Comparison of ENCODE assay signal across 13 cellular contexts in genomic region chr20:50678213-50678898, GRCh38. TPM values are rescaled to one million over a fixed set of nuclear protein-coding genes. Genes with fewer than 3 reads are reported as not detected.
DNase-seq lines count a peak whose midpoint lies in the region; ATAC-seq and TF ChIP-seq lines count a peak whose summit lies in the region.
"Had no signal": no experiment of that assay in that cellular context is flagged by ENCODE, and none has a peak within 500 bp of the region (broad histone marks: within the 10 kb centered on the region; RNA-seq: fewer than 3 reads in every experiment).

No MANE protein-coding gene starts in this region.

- DNase-seq in Calu3 (peak; percentile 98), NCI-H2196 (lab: John Stamatoyannopoulos, UW; ENCODE audit: unreplicated experiment) (peak; percentile 47), mammary epithelial cell (no peak), mesothelial cell of epicardium (ENCODE audit: low spot score in 2 of 2, unreplicated experiment in 2 of 2) (no peak), SJCRH30 (no peak), GDM1 (lab: John Stamatoyannopoulos, UW) (no peak), DMS53 treated with DMSO at 0.1 percent for 48 hours (lab: John Stamatoyannopoulos, UW; ENCODE audit: unreplicated experiment) (no peak)
- DNase-seq: AML-193, GM23248, NCI-H2227 treated with DMSO at 0.1 percent for 48 hours, T1000 had no signal

- no peaks in the 10 kb centered on the region for H3K4me1 ChIP-seq in mammary epithelial cell (ENCODE audit: insufficient read depth, low read length)
- H3K4me1 ChIP-seq in SJCRH30: peaks cover 19% of the 10 kb centered on the region; the same call in 1 of the 2 replicates

- H3K9ac ChIP-seq in mammary epithelial cell (ENCODE audit: insufficient read depth, low read length): no peak overlapping the region
- H3K9ac ChIP-seq: GM23248 had no signal

- no peak for TF ChIP-seq CTCF in Calu3 (IDR thresholded peaks at IDR 0.05; ENCODE audit: unreplicated experiment)
- no peak for TF ChIP-seq CTCF in mammary epithelial cell (conservative IDR thresholded peaks at IDR 0.05 in 1 of 2, IDR thresholded peaks at IDR 0.05 in 1 of 2; ENCODE audit: extremely low read depth in 1 of 2, insufficient read depth in 1 of 2, low read depth in 1 of 2, low read length in 2 of 2)
- no peak for TF ChIP-seq CTCF in mesothelial cell of epicardium (IDR thresholded peaks at IDR 0.05; ENCODE audit: unreplicated experiment)

- no peaks in the 10 kb centered on the region for H3K27me3 ChIP-seq in mammary epithelial cell (ENCODE audit: insufficient read depth, low read length)
- H3K27me3 ChIP-seq in SJCRH30: no peaks in the 10 kb centered on the region

- CTCF ChIA-PET in Calu3 (lab: Charles Lee): interaction anchor here (0.6 to 1.6 kb wide), 20 partner anchors 8 to 304 kb away, joined by 3 to 28 read pairs (median 5); partner anchors contain the start of gene BCAS4
- CTCF ChIA-PET in mammary epithelial cell (lab: Charles Lee; ENCODE audit: low non-redundant PET): no interaction called here

- intact Hi-C loops in Calu3 (cut with micrococcal nuclease; ENCODE audit: unreplicated experiment) (loop anchor here (1.0 to 2.0 kb wide), 2 partner anchors 20 to 51 kb away; no protein-coding TSS in a partner anchor), mammary epithelial cell (cut with micrococcal nuclease) (no loop called here)

- H3K4me3 ChIP-seq in mammary epithelial cell (replicated peaks in 1 of 3; ENCODE audit: insufficient read depth in 1 of 3, low read depth in 2 of 3, low read length in 3 of 3) (no peak overlapping the region), SJCRH30 (no peak overlapping the region)
- H3K4me3 ChIP-seq: GM23248 had no signal

- H3K79me2 ChIP-seq in mammary epithelial cell (ENCODE audit: insufficient read depth, low read length): no peaks in the 10 kb centered on the region

- in situ Hi-C loops in mammary epithelial cell (cut with MboI; ENCODE audit: low sequenced_read_pairs in 2 of 2): no loop called here

- H3K9me3 ChIP-seq in mammary epithelial cell (replicated peaks; ENCODE audit: insufficient read depth, low read length) (no peaks in the 10 kb centered on the region), SJCRH30 (replicated peaks) (no peaks in the 10 kb centered on the region)

- H3K27ac Mint-ChIP-seq in Calu3 (ENCODE audit: unreplicated experiment) (peak overlapping the region; percentile 93), mesothelial cell of epicardium (peak overlapping the region; percentile 28)

- no peak overlapping the region for H3K4me2 ChIP-seq in mammary epithelial cell (ENCODE audit: insufficient read depth, low read depth, low read length)

- H3K4me1 Mint-ChIP-seq in Calu3 (ENCODE audit: low read depth, unreplicated experiment) (peaks cover 64% of the 10 kb centered on the region), mesothelial cell of epicardium (peaks cover 32% of the 10 kb centered on the region)

- ATAC-seq in GM18873 (IDR thresholded peaks at IDR 0.05; ENCODE audit: low FRiP score, unreplicated experiment): no peak

- dilution Hi-C loops in mammary epithelial cell (cut with HindIII; ENCODE audit: low sequenced_read_pairs): no loop called here

- peaks cover 38% of the 10 kb centered on the region for H3K36me3 Mint-ChIP-seq in Calu3 (ENCODE audit: insufficient read depth, unreplicated experiment)
- no peaks in the 10 kb centered on the region for H3K36me3 Mint-ChIP-seq in mesothelial cell of epicardium

- H3K27ac ChIP-seq in mammary epithelial cell (ENCODE audit: insufficient read depth, low read depth, low read length) (no peak overlapping the region), SJCRH30 (no peak overlapping the region)
- H3K27ac ChIP-seq: GM23248, HL-60 had no signal

- H3K27me3 Mint-ChIP-seq in Calu3 (ENCODE audit: unreplicated experiment) (no peaks in the 10 kb centered on the region), mesothelial cell of epicardium (ENCODE audit: low read depth) (no peaks in the 10 kb centered on the region)

- 12% methylated on average over 7 of the region's 7 CpGs for WGBS in mammary epithelial cell (ENCODE audit: low coverage, missing lambda C conversion rate)

- BruUV-seq in Calu3 (replicated peaks; lab: Mats Ljungman, UMichigan): no TSS peak
- BruUV-seq in mammary epithelial cell (replicated peaks; lab: Mats Ljungman, UMichigan): no TSS peak

- H3K4me3 Mint-ChIP-seq in Calu3 (ENCODE audit: low read depth, unreplicated experiment) (peak overlapping the region; percentile 31), mesothelial cell of epicardium (no peak overlapping the region)

- no peaks in the 10 kb centered on the region for H4K20me1 ChIP-seq in mammary epithelial cell (ENCODE audit: insufficient read depth, low read length)

- H2AFZ ChIP-seq in mammary epithelial cell (ENCODE audit: low read depth, low read length): peak overlapping the region; percentile 34
- H2AFZ ChIP-seq: GM23248 had no signal

- H3K36me3 ChIP-seq in mammary epithelial cell (ENCODE audit: insufficient read depth, low read length): no peaks in the 10 kb centered on the region
- H3K36me3 ChIP-seq in SJCRH30: no peaks in the 10 kb centered on the region

- H3K9me3 Mint-ChIP-seq in Calu3 (ENCODE audit: low read depth, unreplicated experiment): no peaks in the 10 kb centered on the region
- no peaks in the 10 kb centered on the region for H3K9me3 Mint-ChIP-seq in mesothelial cell of epicardium

RNA-seq across cellular contexts. Expression of gene RIPOR3, which starts 13.0 kb away (rescaled TPM):
- total RNA-seq in Calu3 (2022): 2.8 and 4.0 TPM in 2 replicates
- total RNA-seq in mammary epithelial cell: under 1 TPM in 1 of 2 donors, not detected in 1; under 0.01 TPM
- polyA plus RNA-seq in mammary epithelial cell: not detected
- polyA minus RNA-seq in mammary epithelial cell: not detected
- total RNA-seq in mesothelial cell of epicardium: 18.8 to 20.0 TPM (median 19.2 TPM) in 3 replicates
- total RNA-seq in SJCRH30 (2014; rRNA removed; shearing (Covaris generic)): 1.7 and 2.6 TPM in 2 replicates
- total RNA-seq: GM23248 had no signal

RNA-seq across cellular contexts. Expression of gene PARD6B, which starts 53.0 kb away (rescaled TPM):
- total RNA-seq in Calu3 (2022) (114 and 127 TPM in 2 replicates), mammary epithelial cell (1 to 10 TPM; 5.6 to 7.7 TPM), mesothelial cell of epicardium (52.2 to 59.5 TPM (median 53.0 TPM) in 3 replicates)
- 1.5 TPM for polyA plus RNA-seq in mammary epithelial cell
- polyA minus RNA-seq in mammary epithelial cell: 4.8 TPM
- 2.3 and 2.8 TPM in 2 replicates for total RNA-seq in SJCRH30 (2014; rRNA removed; shearing (Covaris generic))
- total RNA-seq: GM23248 had no signal

Comparison
In these comparisons a context has a peak if more than half of its experiments do, and no peak if none do; other contexts are left out.
1. DNase-seq: peak in Calu3 (single experiment) and NCI-H2196 (single experiment); none in mammary epithelial cell (single experiment), mesothelial cell of epicardium (0 of 2), SJCRH30 (0 of 2), GDM1 (single experiment) and DMS53 treated with DMSO at 0.1 percent for 48 hours (single experiment).